ENCODE assay signal across 19 cellular contexts in genomic region chr3:57957823-57958222, GRCh38. TPM values are rescaled to one million over a fixed set of nuclear protein-coding genes. Genes with fewer than 3 reads are reported as not detected.
DNase-seq lines count a peak whose midpoint lies in the region; ATAC-seq, FAIRE-seq and TF ChIP-seq lines count a peak whose summit lies in the region.
"Had no signal": no experiment of that assay in that cellular context is flagged by ENCODE, and none has a peak within 500 bp of the region (broad histone marks: within the 10 kb centered on the region; RNA-seq: fewer than 3 reads in every experiment).

No MANE protein-coding gene starts in this region.

- no peaks in the 10 kb centered on the region for H3K27me3 ChIP-seq in IMR-90 (ENCODE audit: control insufficient read depth, insufficient read depth, low read length)
- H3K27me3 ChIP-seq in RWPE2 (ENCODE audit: insufficient read depth, poor library complexity, severe bottlenecking) = no peaks in the 10 kb centered on the region
- no peaks in the 10 kb centered on the region for H3K27me3 ChIP-seq in muscle layer of colon (ENCODE audit: control insufficient read depth in 1 of 2, insufficient read depth in 2 of 2, low read length in 2 of 2)
- H3K27me3 ChIP-seq in transverse colon = no peaks in the 10 kb centered on the region
- no peaks in the 10 kb centered on the region for H3K27me3 ChIP-seq in small intestine (ENCODE audit: control insufficient read depth in 2 of 2, insufficient read depth in 2 of 2, low read length in 2 of 2)

- peak overlapping the region; percentile 56 for H2AK5ac ChIP-seq in IMR-90 (ENCODE audit: low read depth, low read length)

- H2BK5ac ChIP-seq in IMR-90 (ENCODE audit: low read depth, low read length, poor library complexity, severe bottlenecking) = no peak overlapping the region

- WGBS in IMR-90 (ENCODE audit: extremely low coverage in 2 of 2, insufficient read length in 1 of 2), 2 experiments = no CpG with 5 or more reads among the region's 1 CpG
- WGBS in transverse colon (ENCODE audit: low coverage in 1 of 2), 2 donors = 90% methylated on average over 1 of the region's 1 CpG
- 78 to 91% (median 83%) methylated on average over 1 of the region's 1 CpG for WGBS in small intestine, 3 donors

- no peak for TF ChIP-seq RAD21 in IMR-90 (IDR thresholded peaks at IDR 0.05; ENCODE audit: low read length)

- in situ Hi-C loops in IMR-90 (cut with MboI; ENCODE audit: low sequenced_read_pairs) = no loop called here
- in situ Hi-C loops in transverse colon (cut with MboI; ENCODE audit: low pct_ligation_motif_present in 1 of 4, low pct_unique_long_range_greater_than_20kb in 1 of 4, low sequenced_read_pairs in 3 of 4) = no loop called here

- H2BK15ac ChIP-seq in IMR-90 (ENCODE audit: low read depth, low read length) = peak overlapping the region; percentile 77; the same call in 1 of the 3 replicates

- H3K9me1 ChIP-seq in IMR-90 (ENCODE audit: insufficient read depth, low read length) = peaks cover 19% of the 10 kb centered on the region

- no peak overlapping the region for H3K14ac ChIP-seq in IMR-90 (replicated peaks; ENCODE audit: low read depth, low read length)

- H2BK120ac ChIP-seq in IMR-90 (ENCODE audit: low read depth, low read length) = no peak overlapping the region

- H2AFZ ChIP-seq in IMR-90 (replicated peaks; ENCODE audit: low read length, poor library complexity) = no peak overlapping the region
- H2AFZ ChIP-seq: GM23338 had no signal

- DNase-seq in IMR-90 (no peak), RWPE2 (ENCODE audit: low spot score) (no peak), transverse colon (no peak), T-helper 1 cell (no peak), small intestine (no peak)
- no peak for DNase-seq in activated CD4-positive, alpha-beta T cell treated with anti-CD3 and anti-CD28 coated beads, Interleukin-2, amount 50 U/mL, for 1 hour
- DNase-seq: 8988T; ACHN; C1 segment of cervical spinal cord; CD4-positive, alpha-beta memory T cell; COR-L47; DMS53; DMS79 treated with DMSO at 0.1 percent for 48 hours; H9 had no signal

- dilution Hi-C loops in IMR-90 (cut with HindIII; ENCODE audit: low sequenced_read_pairs, unreplicated experiment) = no loop called here

- H3K36me3 ChIP-seq in IMR-90 (ENCODE audit: control insufficient read depth, insufficient read depth, low read length) = no peaks in the 10 kb centered on the region
- no peaks in the 10 kb centered on the region for H3K36me3 ChIP-seq in RWPE2 (ENCODE audit: low read depth)
- no peaks in the 10 kb centered on the region for H3K36me3 ChIP-seq in muscle layer of colon (ENCODE audit: insufficient read depth, low read length)
- H3K36me3 ChIP-seq in transverse colon = no peaks in the 10 kb centered on the region
- H3K36me3 ChIP-seq in small intestine (ENCODE audit: control insufficient read depth in 2 of 2, insufficient read depth in 2 of 2, low read length in 2 of 2) = no peaks in the 10 kb centered on the region

- 0 out of 2 replicates have a peak overlapping the region, but pooled peaks have one; percentile 2 for H3K4ac ChIP-seq in IMR-90 (ENCODE audit: low read depth, low read length)

- H2BK20ac ChIP-seq in IMR-90 (ENCODE audit: low read depth, low read length) = peak overlapping the region; percentile 28; the same call in 1 of the 2 replicates

- 0 out of 4 replicates have a peak, but pooled peaks cover 0 to 5% of the 10 kb centered on the region in 2 experiments for H3K79me1 ChIP-seq in IMR-90 (ENCODE audit: low read depth in 1 of 2, low read length in 2 of 2)

- H3K9ac ChIP-seq in IMR-90 (ENCODE audit: low read depth, low read length) = no peak overlapping the region
- H3K9ac ChIP-seq in muscle layer of colon (ENCODE audit: low read length) = no peak overlapping the region

- no peak overlapping the region for H3K27ac ChIP-seq in IMR-90 (ENCODE audit: insufficient read depth, low read length)
- peak overlapping the region; percentile 89 for H3K27ac ChIP-seq in RWPE2 (ENCODE audit: poor library complexity, severe bottlenecking)
- peak overlapping the region; percentile 8 for H3K27ac ChIP-seq in muscle layer of colon (ENCODE audit: low read depth, low read length)
- peak overlapping the region; percentile 69 to 81 (median 75) for H3K27ac ChIP-seq in transverse colon
- H3K27ac ChIP-seq in small intestine (ENCODE audit: low read depth in 1 of 2, low read length in 1 of 2) = no peak overlapping the region

- TF ChIP-seq EP300 in transverse colon (IDR thresholded peaks at IDR 0.05; ENCODE audit: low read depth) = no peak

- H4K8ac ChIP-seq in IMR-90 (ENCODE audit: low read depth in 2 of 2, low read length in 2 of 2) = no peak overlapping the region

- H4K91ac ChIP-seq in IMR-90 (ENCODE audit: insufficient read depth, low read depth, low read length) = peak overlapping the region; percentile 32; the same call in 1 of the 2 replicates

- CTCF ChIA-PET in IMR-90 (lab: Yijun Ruan, JAX) = no interaction called here

- no peak for FAIRE-seq in small intestine (lab: Jason Lieb, UNC)
- FAIRE-seq: A549, GM12892 had no signal

- no peak overlapping the region for H3K23ac ChIP-seq in IMR-90 (ENCODE audit: low read depth, low read length)

- TF ChIP-seq POLR2A in IMR-90 (IDR thresholded peaks at IDR 0.05; ENCODE audit: low read depth, low read length) (no peak), transverse colon (IDR thresholded peaks at IDR 0.05) (no peak)

- no peak overlapping the region for H3K4me2 ChIP-seq in IMR-90 (ENCODE audit: low read depth, low read length)
- H3K4me2 ChIP-seq: A549, GM23338 had no signal

- TF ChIP-seq CTCF in IMR-90 (conservative IDR thresholded peaks at IDR 0.05; ENCODE audit: low read depth, low read length) = no peak
- TF ChIP-seq CTCF in RWPE2 (IDR thresholded peaks at IDR 0.05; ENCODE audit: poor library complexity, severe bottlenecking) = no peak
- no peak for TF ChIP-seq CTCF in transverse colon (IDR thresholded peaks at IDR 0.05)

- ATAC-seq in IMR-90 (ENCODE audit: low read depth) (no peak), RWPE2 (ENCODE audit: low read depth) (no peak)
- ATAC-seq: GM23338, HCT116 had no signal

- H3K4me3 ChIP-seq in IMR-90 (ENCODE audit: insufficient read depth, low read depth, low read length) (no peak overlapping the region), RWPE2 (ENCODE audit: severe bottlenecking) (no peak overlapping the region), muscle layer of colon (ENCODE audit: low read depth in 1 of 2, low read length in 2 of 2) (no peak overlapping the region), transverse colon (no peak overlapping the region), small intestine (ENCODE audit: low read depth in 1 of 2, low read length in 2 of 2) (no peak overlapping the region)
- H3K4me3 ChIP-seq: A549, GM23338 had no signal

- BruUV-seq in IMR-90 (replicated peaks; lab: Mats Ljungman, UMichigan) = no TSS peak

- no peak overlapping the region for H3K56ac ChIP-seq in IMR-90 (ENCODE audit: extremely low read depth, insufficient read depth, low read length)

- intact Hi-C loops in IMR-90 (cut with micrococcal nuclease) = no loop called here
- intact Hi-C loops in transverse colon (cut with DNase I; ENCODE audit: low total_unique reads) = no loop called here

- H4K20me1 ChIP-seq in IMR-90 (ENCODE audit: insufficient read depth, low read length) = no peaks in the 10 kb centered on the region

- no peak overlapping the region for H2AK9ac ChIP-seq in IMR-90 (replicated peaks; ENCODE audit: low read depth, low read length, poor library complexity)

- POLR2A ChIA-PET in IMR-90 (lab: Charles Lee; ENCODE audit: unreplicated experiment) = no interaction called here

- H3K18ac ChIP-seq in IMR-90 (ENCODE audit: low read depth, low read length) = no peak overlapping the region

- H4K5ac ChIP-seq in IMR-90 (ENCODE audit: low read depth, low read length) = no peak overlapping the region

- H3K9me3 ChIP-seq in IMR-90 (ENCODE audit: control insufficient read depth, insufficient read depth, low read length) (no peaks in the 10 kb centered on the region), RWPE2 (ENCODE audit: severe bottlenecking) (no peaks in the 10 kb centered on the region), muscle layer of colon (ENCODE audit: low read length) (no peaks in the 10 kb centered on the region), transverse colon (no peaks in the 10 kb centered on the region), small intestine (ENCODE audit: control insufficient read depth, low read depth) (no peaks in the 10 kb centered on the region)
- H3K9me3 ChIP-seq: A549 had no signal

- H3K4me1 ChIP-seq in IMR-90 (ENCODE audit: control insufficient read depth, insufficient read depth, low read length) (peaks cover 5% of the 10 kb centered on the region), RWPE2 (ENCODE audit: insufficient read depth, poor library complexity, severe bottlenecking) (peaks cover 33% of the 10 kb centered on the region), muscle layer of colon (ENCODE audit: insufficient read depth, low read length) (peaks cover 25% of the 10 kb centered on the region), transverse colon (peaks cover 12 to 54% (median 19%) of the 10 kb centered on the region in 4 donors), small intestine (ENCODE audit: control insufficient read depth in 2 of 2, insufficient read depth in 1 of 2, low read depth in 1 of 2, low read length in 1 of 2) (peaks cover 2 to 3% of the 10 kb centered on the region in 2 donors)

TF ChIP-seq in IMR-90, 13 proteins besides CTCF, POLR2A, EP300 and RAD21 (continues in another document):
- TF ChIP-seq NFE2L2 (IDR thresholded peaks at IDR 0.05; ENCODE audit: low read depth, low read length) (no peak), CEBPB (IDR thresholded peaks at IDR 0.05; ENCODE audit: low read depth, low read length) (no peak), BHLHE40 (IDR thresholded peaks at IDR 0.05; ENCODE audit: low read depth, low read length) (no peak), MXI1 (IDR thresholded peaks at IDR 0.05; ENCODE audit: borderline replicate concordance, low read depth, low read length) (no peak), CHD1 (IDR thresholded peaks at IDR 0.05; ENCODE audit: low read depth, low read length) (no peak), RFX5 (IDR thresholded peaks at IDR 0.05; ENCODE audit: low read depth, low read length) (no peak), USF2 (IDR thresholded peaks at IDR 0.05; ENCODE audit: low read depth, low read length) (no peak), FOS (IDR thresholded peaks at IDR 0.05; ENCODE audit: low read depth, low read length) (no peak)

RNA-seq across cellular contexts. Expression of gene FLNB, which starts 50.4 kb away (rescaled TPM):
- 124 and 136 TPM in 2 replicates for total RNA-seq in IMR-90 (2012; rRNA removed)
- polyA plus RNA-seq in IMR-90 (2012; rRNA removed) = 78.0 and 81.4 TPM in 2 replicates
- 22.2 and 37.9 TPM in 2 replicates for polyA plus RNA-seq in IMR-90 (2012; cell fraction: cytosol; rRNA removed)
- 338 and 411 TPM in 2 replicates for polyA plus RNA-seq in IMR-90 (2012; cell fraction: nucleus; rRNA removed; ENCODE audit: low replicate concordance)
- 100 to 1,000 TPM; 282 to 707 (median 563) TPM for total RNA-seq in transverse colon
- polyA plus RNA-seq in small intestine = 100 to 1,000 TPM; 137 to 335 (median 268) TPM

Comparison
In these comparisons a context has a peak if more than half of its experiments do, and no peak if none do; other contexts are left out.
1. H3K27ac ChIP-seq: peak in RWPE2 (single experiment), muscle layer of colon (single experiment) and transverse colon (4 of 4); none in IMR-90 (single experiment) and small intestine (0 of 2).